31 cellular contexts compared by ENCODE assay signal in the genomic region with DNA sequence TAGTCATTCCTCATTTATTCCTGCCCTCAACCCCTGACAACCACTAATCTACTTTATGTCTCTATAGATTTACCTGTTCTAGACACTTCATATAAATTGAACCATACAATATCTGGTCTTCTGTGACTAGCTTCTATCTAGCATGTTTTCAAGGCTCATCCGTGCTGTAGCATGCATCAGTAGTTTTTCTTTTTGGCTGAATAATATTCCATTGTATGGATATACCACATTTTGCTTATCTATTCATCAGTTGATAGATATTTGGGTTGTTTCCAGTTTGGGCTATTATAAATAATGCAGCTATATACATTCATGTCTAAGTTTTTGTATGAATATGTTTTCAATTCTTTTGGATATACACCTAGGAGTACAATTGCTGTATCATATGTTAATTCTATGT.
DNase-seq lines count a peak whose midpoint lies in the region; ATAC-seq, FAIRE-seq and TF ChIP-seq lines count a peak whose summit lies in the region.
"Had no signal": no experiment of that assay in that cellular context is flagged by ENCODE, and none has a peak within 500 bp of the region (broad histone marks: within the 10 kb centered on the region; RNA-seq: fewer than 3 reads in every experiment).

No MANE protein-coding gene starts in this region.

- H3K27ac ChIP-seq in SK-N-SH (ENCODE audit: low read depth in 2 of 2, low read length in 1 of 2) (no peak overlapping the region), K562 (ENCODE audit: extremely low read depth, low read depth, low read length) (no peak overlapping the region), stomach (no peak overlapping the region)
- H3K27ac ChIP-seq: 22Rv1; A549; BLaER1; BLaER1 treated with 17β-estradiol and CSF1 and Interleukin-3, amounts not matched to agents 10 nM and 100 nM; C4-2B had no signal

- no TSS peak for BruUV-seq in K562 (replicated peaks; lab: Mats Ljungman, UMichigan)

- TF ChIP-seq POLR2A in K562 (conservative IDR thresholded peaks at IDR 0.05) (no peak), stomach (IDR thresholded peaks at IDR 0.05) (no peak)

- H3K4me1 ChIP-seq in SK-N-SH (ENCODE audit: control insufficient read depth in 1 of 2, insufficient read depth in 2 of 2, low read depth in 1 of 2, low read length in 1 of 2): no peaks in the 10 kb centered on the region
- H3K4me1 ChIP-seq in K562 (replicated peaks in 1 of 2; ENCODE audit: control insufficient read depth in 2 of 2, insufficient read depth in 2 of 2, low read length in 2 of 2): no peaks in the 10 kb centered on the region
- no peaks in the 10 kb centered on the region for H3K4me1 ChIP-seq in stomach
- H3K4me1 ChIP-seq: A549; BE2C; BLaER1; BLaER1 treated with 17β-estradiol and CSF1 and Interleukin-3, amounts not matched to agents 10 nM and 100 nM; Caco-2 had no signal

- no peak for FAIRE-seq in K562 (lab: Jason Lieb, UNC)
- FAIRE-seq: A204.1, A549, D721Med had no signal

- H3K27me3 ChIP-seq in SK-N-SH (ENCODE audit: insufficient read depth) (no peaks in the 10 kb centered on the region), K562 (ENCODE audit: control insufficient read depth in 2 of 2, insufficient read depth in 2 of 2, low read length in 2 of 2) (no peaks in the 10 kb centered on the region), stomach (no peaks in the 10 kb centered on the region)
- H3K27me3 ChIP-seq: BE2C; BLaER1; BLaER1 treated with 17β-estradiol and CSF1 and Interleukin-3, amounts not matched to agents 10 nM and 100 nM had no signal

- intact Hi-C loops in K562 (cut with micrococcal nuclease): no loop called here
- intact Hi-C loops in stomach (cut with DNase I; ENCODE audit: low total_unique reads): no loop called here

- H4K20me1 ChIP-seq in SK-N-SH (ENCODE audit: insufficient read depth): no peaks in the 10 kb centered on the region
- no peaks in the 10 kb centered on the region for H4K20me1 ChIP-seq in K562 (replicated peaks; ENCODE audit: control insufficient read depth, insufficient read depth, low read length)
- H4K20me1 ChIP-seq: BLaER1; BLaER1 treated with 17β-estradiol and CSF1 and Interleukin-3, amounts not matched to agents 10 nM and 100 nM had no signal

- no peak overlapping the region for H3K9ac ChIP-seq in SK-N-SH
- no peak overlapping the region for H3K9ac ChIP-seq in K562 (ENCODE audit: insufficient read depth in 1 of 2, low read depth in 2 of 2, low read length in 2 of 2)
- H3K9ac ChIP-seq: BLaER1; BLaER1 treated with 17β-estradiol and CSF1 and Interleukin-3, amounts not matched to agents 10 nM and 100 nM had no signal

- no peak for DNase-seq in SK-N-SH
- DNase-seq in K562 (ENCODE audit: extremely low read depth in 1 of 4, low spot score in 3 of 4): no peak
- no peak for DNase-seq in stomach
- DNase-seq: 8988T; ACHN; AML-193; BE2C; C1 segment of cervical spinal cord; Caco-2; Calu3; CD4-positive, alpha-beta memory T cell; CD4-positive, alpha-beta T cell; CD4-positive, CD25-positive, alpha-beta regulatory T cell; CD8-positive, alpha-beta memory T cell; CD8-positive, alpha-beta T cell; COR-L47; DMS 273 treated with DMSO at 0.1 percent for 48 hours; DMS153; DMS53; DMS79; DMS79 treated with DMSO at 0.1 percent for 48 hours; DND-41; EL had no signal

- H3F3A ChIP-seq in SK-N-SH (replicated peaks; ENCODE audit: insufficient read depth): no peaks in the 10 kb centered on the region

- H3K79me2 ChIP-seq in SK-N-SH (ENCODE audit: insufficient read depth) (no peaks in the 10 kb centered on the region), K562 (ENCODE audit: control insufficient read depth, insufficient read depth, low read length) (no peaks in the 10 kb centered on the region)

- no peaks in the 10 kb centered on the region for H3K9me1 ChIP-seq in K562 (ENCODE audit: control insufficient read depth, insufficient read depth, low read length)

- H2AFZ ChIP-seq in SK-N-SH (ENCODE audit: low read depth) (no peak overlapping the region), K562 (ENCODE audit: low read depth, low read length) (no peak overlapping the region)

- H3K4me3 ChIP-seq in SK-N-SH (ENCODE audit: low read depth in 2 of 2, low read length in 1 of 2) (no peak overlapping the region), K562 (no peak overlapping the region), stomach (no peak overlapping the region)
- H3K4me3 ChIP-seq: A549; BLaER1; BLaER1 treated with 17β-estradiol and CSF1 and Interleukin-3, amounts not matched to agents 10 nM and 100 nM had no signal

- ATAC-seq in SK-N-SH treated with all-trans-retinoic acid at 6 μM for 48 hours: no peak
- no peak for ATAC-seq in K562
- ATAC-seq: A549; CD8-positive, alpha-beta T cell had no signal

- TF ChIP-seq CTCF in SK-N-SH (IDR thresholded peaks at IDR 0.05) (no peak), K562 (IDR thresholded peaks at IDR 0.05 in 2 of 3, conservative IDR thresholded peaks at IDR 0.05 in 1 of 3; ENCODE audit: insufficient read depth in 2 of 3, low read depth in 1 of 3, low read length in 3 of 3) (no peak), stomach (IDR thresholded peaks at IDR 0.05) (no peak)

- CTCF ChIA-PET in SK-N-SH (lab: Yijun Ruan, JAX): no interaction called here
- CTCF ChIA-PET in K562 (lab: Yijun Ruan, JAX; ENCODE audit: low intra/inter-chr PET ratio): no interaction called here

- H3K9me2 ChIP-seq in SK-N-SH: no peaks in the 10 kb centered on the region

- TF ChIP-seq RAD21 in SK-N-SH (IDR thresholded peaks at IDR 0.05; ENCODE audit: low read length) (no peak), K562 (CRISPR knock-in tag; conservative IDR thresholded peaks at IDR 0.05 in 1 of 2, IDR thresholded peaks at IDR 0.05 in 1 of 2) (no peak)

- in situ Hi-C loops in K562 (cut with MboI): no loop called here

- H3K4me2 ChIP-seq in SK-N-SH (no peak overlapping the region), K562 (ENCODE audit: insufficient read depth, low read length) (no peak overlapping the region)
- H3K4me2 ChIP-seq: A549; BLaER1; BLaER1 treated with 17β-estradiol and CSF1 and Interleukin-3, amounts not matched to agents 10 nM and 100 nM had no signal

- H3K36me3 ChIP-seq in SK-N-SH (replicated peaks in 1 of 2; ENCODE audit: control insufficient read depth in 1 of 2, insufficient read depth in 2 of 2, low read length in 1 of 2) (no peaks in the 10 kb centered on the region), K562 (ENCODE audit: control insufficient read depth, insufficient read depth, low read length) (no peaks in the 10 kb centered on the region), stomach (no peaks in the 10 kb centered on the region)
- H3K36me3 ChIP-seq: BE2C; BLaER1; BLaER1 treated with 17β-estradiol and CSF1 and Interleukin-3, amounts not matched to agents 10 nM and 100 nM had no signal

- 3% methylated on average over 1 of the region's 1 CpG for WGBS in SK-N-SH (ENCODE audit: low lambda C conversion rate)
- 38% methylated on average over 1 of the region's 1 CpG for WGBS in K562 (ENCODE audit: insufficient coverage, low coverage, missing lambda C conversion rate)
- 83 to 92% (median 89%) methylated on average over 1 of the region's 1 CpG for WGBS in stomach, 5 donors

- POLR2A ChIA-PET in SK-N-SH (lab: Yijun Ruan, JAX): interaction anchor here (0.6 kb wide), 1 partner anchor 559 kb away, joined by 4 read pairs; no protein-coding TSS in a partner anchor
- POLR2A ChIA-PET in K562 (lab: Yijun Ruan, JAX): no interaction called here

- H3K9me3 ChIP-seq in SK-N-SH: no peaks in the 10 kb centered on the region
- H3K9me3 ChIP-seq in K562 (replicated peaks; ENCODE audit: control insufficient read depth, insufficient read depth, low read depth, low read length): peaks cover 4% of the 10 kb centered on the region; the same call in 1 of the 2 replicates
- peaks cover 0 to 18% (median 9%) of the 10 kb centered on the region in 4 donors for H3K9me3 ChIP-seq in stomach
- H3K9me3 ChIP-seq: BE2C, Caco-2 had no signal

- no peak for TF ChIP-seq EP300 in SK-N-SH (IDR thresholded peaks at IDR 0.05; ENCODE audit: borderline replicate concordance in 1 of 2, low read depth in 1 of 2, low read length in 1 of 2)
- TF ChIP-seq EP300 in K562 (IDR thresholded peaks at IDR 0.05; ENCODE audit: low read length): no peak
- no peak for TF ChIP-seq EP300 in stomach (IDR thresholded peaks at IDR 0.05)

TF ChIP-seq in SK-N-SH treated with all-trans-retinoic acid at 6 μM for 48 hours, 23 proteins besides CTCF, POLR2A, EP300 and RAD21:
- no peak for TF ChIP-seq TCF4 (CRISPR knock-in tag; IDR thresholded peaks at IDR 0.05; ENCODE audit: borderline replicate concordance)
- TF ChIP-seq ZNF8 (CRISPR knock-in tag; IDR thresholded peaks at IDR 0.05): peak; percentile 76

TF ChIP-seq in SK-N-SH, 30 proteins besides CTCF, POLR2A, EP300 and RAD21 (continues in another document):
- TF ChIP-seq SMC3 (IDR thresholded peaks at IDR 0.05; ENCODE audit: low read depth, low read length) (no peak), NFIC (IDR thresholded peaks at IDR 0.05; ENCODE audit: borderline replicate concordance) (no peak), RXRA (IDR thresholded peaks at IDR 0.05; ENCODE audit: borderline replicate concordance, low read depth) (no peak), YY1 (IDR thresholded peaks at IDR 0.05; ENCODE audit: low read depth) (no peak)
- TF ChIP-seq, protein P1, sequence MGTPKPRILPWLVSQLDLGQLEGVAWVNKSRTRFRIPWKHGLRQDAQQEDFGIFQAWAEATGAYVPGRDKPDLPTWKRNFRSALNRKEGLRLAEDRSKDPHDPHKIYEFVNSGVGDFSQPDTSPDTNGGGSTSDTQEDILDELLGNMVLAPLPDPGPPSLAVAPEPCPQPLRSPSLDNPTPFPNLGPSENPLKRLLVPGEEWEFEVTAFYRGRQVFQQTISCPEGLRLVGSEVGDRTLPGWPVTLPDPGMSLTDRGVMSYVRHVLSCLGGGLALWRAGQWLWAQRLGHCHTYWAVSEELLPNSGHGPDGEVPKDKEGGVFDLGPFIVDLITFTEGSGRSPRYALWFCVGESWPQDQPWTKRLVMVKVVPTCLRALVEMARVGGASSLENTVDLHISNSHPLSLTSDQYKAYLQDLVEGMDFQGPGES (IDR thresholded peaks at IDR 0.05; ENCODE audit: low read depth, low read length): no peak

TF ChIP-seq in K562, 482 proteins besides CTCF, POLR2A, EP300 and RAD21 (continues in another document):
- TF ChIP-seq ETV6 (IDR thresholded peaks at IDR 0.05; ENCODE audit: borderline replicate concordance in 1 of 2, low read depth in 2 of 2, low read length in 1 of 2) (no peak), ETV6 (CRISPR knock-in tag; IDR thresholded peaks at IDR 0.05; ENCODE audit: borderline replicate concordance) (no peak)
- TF ChIP-seq, protein P2, sequence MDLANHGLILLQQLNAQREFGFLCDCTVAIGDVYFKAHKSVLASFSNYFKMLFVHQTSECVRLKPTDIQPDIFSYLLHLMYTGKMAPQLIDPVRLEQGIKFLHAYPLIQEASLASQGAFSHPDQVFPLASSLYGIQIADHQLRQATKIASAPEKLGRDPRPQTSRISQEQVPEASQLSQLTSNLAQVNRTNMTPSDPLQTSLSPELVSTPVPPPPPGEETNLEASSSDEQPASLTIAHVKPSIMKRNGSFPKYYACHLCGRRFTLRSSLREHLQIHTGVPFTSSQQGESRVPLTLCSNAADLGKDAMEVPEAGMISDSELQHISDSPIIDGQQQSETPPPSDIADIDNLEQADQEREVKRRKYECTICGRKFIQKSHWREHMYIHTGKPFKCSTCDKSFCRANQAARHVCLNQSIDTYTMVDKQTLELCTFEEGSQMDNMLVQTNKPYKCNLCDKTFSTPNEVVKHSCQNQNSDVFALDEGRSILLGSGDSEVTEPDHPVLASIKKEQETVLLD (IDR thresholded peaks at IDR 0.05): no peak
